Comparison of ENCODE assay signal across 29 cellular contexts in genomic region chr13:102805680-102806079, GRCh38.
"Had no signal": no experiment of that assay in that cellular context is flagged by ENCODE, and none has a peak within 500 bp of the region (broad histone marks: within the 10 kb centered on the region; RNA-seq: fewer than 3 reads in every experiment).

No MANE protein-coding gene starts in this region.

- H3K9ac ChIP-seq: neural progenitor cell, parathyroid adenoma had no signal

- FAIRE-seq: small intestine, urothelium cell line had no signal

- ATAC-seq: natural killer cell; psoas muscle; right cardiac atrium; right lobe of liver; stimulated activated effector memory CD8-positive, alpha-beta T cell treated with anti-CD3 and anti-CD28 coated beads, Interleukin-12 subunit alpha, Interleukin-12 subunit beta, amount 100 ng/mL, for 72 hours; stimulated activated naive B cell treated with anti-CD40 and anti-IgM and Interleukin-4, amounts not matched to agents 10 μg/mL and 1 μg/mL and 100 μg/mL, for 72 hours had no signal

- DNase-seq: natural killer cell; occipital lobe; ovary; posterior cingulate gyrus; psoas muscle; right cardiac atrium; right lobe of liver; sigmoid colon; small intestine; stimulated activated CD4-positive, alpha-beta T cell treated with anti-CD3 and anti-CD28 coated beads, Interleukin-15, amount 100 ng/mL, for 24 hours; stimulated activated CD4-positive, alpha-beta T cell treated with anti-CD3 and anti-CD28 coated beads, Interleukin-2, amount 100 ng/mL, for 24 hours; stimulated activated CD4-positive, alpha-beta T cell treated with anti-CD3 and anti-CD28 coated beads, Interleukin-2, amount 100 ng/mL, for 48 hours; stimulated activated CD4-positive, alpha-beta T cell treated with anti-CD3 and anti-CD28 coated beads, Interleukin-4, amount 100 ng/mL, for 24 hours; stimulated activated naive B cell treated with anti-CD40 and anti-IgM and Interleukin-4, amounts not matched to agents 10 μg/mL and 1 μg/mL and 100 μg/mL, for 72 hours; stimulated activated naive CD4-positive, alpha-beta T cell treated with Interleukin-2 at 50 U/mL for 16 hours; stomach; thyroid gland; trophoblast cell; upper lobe of left lung had no signal

- H3K9me3 Mint-ChIP-seq: natural killer cell; stimulated activated naive B cell treated with anti-CD40 and anti-IgM and Interleukin-4, amounts not matched to agents 10 μg/mL and 1 μg/mL and 100 μg/mL, for 72 hours; stimulated activated naive CD8-positive, alpha-beta T cell treated with anti-CD3 and anti-CD28 coated beads, Interleukin-15, Interleukin-2, amounts not matched to agents 100 ng/mL and 50 ng/mL, for 24 hours had no signal

- H3K27ac Mint-ChIP-seq: natural killer cell; nephron; neural progenitor cell; progenitor cell of endocrine pancreas; stimulated activated effector memory CD8-positive, alpha-beta T cell treated with anti-CD3 and anti-CD28 coated beads, Interleukin-12 subunit alpha, Interleukin-12 subunit beta, amount 100 ng/mL, for 72 hours; stimulated activated naive B cell treated with anti-CD40 and anti-IgM and Interleukin-4, amounts not matched to agents 10 μg/mL and 1 μg/mL and 100 μg/mL, for 72 hours; stimulated activated naive CD8-positive, alpha-beta T cell treated with anti-CD3 and anti-CD28 coated beads, Interleukin-15, Interleukin-2, amounts not matched to agents 100 ng/mL and 50 ng/mL, for 24 hours had no signal

- H3K36me3 Mint-ChIP-seq: natural killer cell had no signal

- H3K4me3 ChIP-seq: neural progenitor cell, ovary, psoas muscle, right lobe of liver, sigmoid colon, stomach, thoracic aorta, thyroid gland, tibial nerve, upper lobe of left lung, vagina had no signal

- H3K4me3 Mint-ChIP-seq: natural killer cell; nephron; neural progenitor cell; stimulated activated effector memory CD8-positive, alpha-beta T cell treated with anti-CD3 and anti-CD28 coated beads, Interleukin-12 subunit alpha, Interleukin-12 subunit beta, amount 100 ng/mL, for 72 hours; stimulated activated naive B cell treated with anti-CD40 and anti-IgM and Interleukin-4, amounts not matched to agents 10 μg/mL and 1 μg/mL and 100 μg/mL, for 72 hours; stimulated activated naive CD8-positive, alpha-beta T cell treated with anti-CD3 and anti-CD28 coated beads, Interleukin-15, Interleukin-2, amounts not matched to agents 100 ng/mL and 50 ng/mL, for 24 hours had no signal

- H3K27me3 Mint-ChIP-seq: progenitor cell of endocrine pancreas; stimulated activated naive B cell treated with anti-CD40 and anti-IgM and Interleukin-4, amounts not matched to agents 10 μg/mL and 1 μg/mL and 100 μg/mL, for 72 hours; stimulated activated naive CD8-positive, alpha-beta T cell treated with anti-CD3 and anti-CD28 coated beads, Interleukin-15, Interleukin-2, amounts not matched to agents 100 ng/mL and 50 ng/mL, for 24 hours had no signal

- H3K27me3 ChIP-seq: ovary, right lobe of liver, sigmoid colon, stomach, thyroid gland, tibial nerve, upper lobe of left lung, vagina had no signal

- H2AFZ ChIP-seq: neural progenitor cell, parathyroid adenoma had no signal

- H3K4me2 ChIP-seq: neural progenitor cell had no signal

- H3K36me3 ChIP-seq: ovary, right lobe of liver, thoracic aorta, vagina had no signal

- H3K9me3 ChIP-seq: right lobe of liver, sigmoid colon, thoracic aorta, thyroid gland, upper lobe of left lung, vagina had no signal

- H3K27ac ChIP-seq: neural progenitor cell, ovary, parathyroid adenoma, psoas muscle, right lobe of liver, sigmoid colon, stomach, thoracic aorta, thyroid gland, tibial nerve, upper lobe of left lung, vagina had no signal

- H3K4me1 ChIP-seq: neural progenitor cell, parathyroid adenoma, vagina had no signal
